Comparison of ENCODE assay signal across 25 cellular contexts in the genomic region with DNA sequence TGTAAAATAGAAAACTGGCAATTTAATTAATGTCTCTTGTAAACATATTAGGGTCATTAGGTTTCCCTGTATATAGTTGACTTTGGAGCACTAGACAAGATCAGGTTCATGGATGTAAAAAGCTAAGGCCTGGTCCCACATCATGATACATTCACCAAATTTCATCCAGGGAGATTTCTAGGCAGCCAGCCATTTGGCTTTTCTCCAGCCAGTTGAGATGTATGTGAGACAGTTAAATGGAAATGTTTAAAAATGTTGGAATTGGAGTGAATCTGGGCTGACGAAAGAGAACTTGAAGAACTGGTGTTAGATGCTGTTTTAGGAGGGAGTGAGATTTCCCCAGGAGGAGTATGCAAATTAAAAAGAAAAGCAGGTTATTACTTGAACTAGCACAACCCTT. TPM values are rescaled to one million over a fixed set of nuclear protein-coding genes. Genes with fewer than 3 reads are reported as not detected.
A peak's percentile ranks its signal among the peaks of the same experiment; 100 is the strongest.
DNase-seq lines count a peak whose midpoint lies in the region; ATAC-seq and TF ChIP-seq lines count a peak whose summit lies in the region.
"Had no signal": no experiment of that assay in that cellular context is flagged by ENCODE, and none has a peak within 500 bp of the region (broad histone marks: within the 10 kb centered on the region; RNA-seq: fewer than 3 reads in every experiment).

No MANE protein-coding gene starts in this region.

- H3K4me3 ChIP-seq in GM23248 (no peak overlapping the region), brain microvascular endothelial cell (ENCODE audit: low read depth, low read length) (no peak overlapping the region), PC-9 (no peak overlapping the region)
- H3K4me3 ChIP-seq: HAP-1, prostate gland, thyroid gland had no signal

- H2AFZ ChIP-seq in GM23248 (peak overlapping the region; percentile 63), PC-9 (no peak overlapping the region)

- H3K9me3 ChIP-seq in GM23248 (ENCODE audit: low read depth) (no peaks in the 10 kb centered on the region), PC-9 (ENCODE audit: insufficient read depth, low read depth) (no peaks in the 10 kb centered on the region)
- H3K9me3 ChIP-seq: HAP-1, prostate gland, thyroid gland had no signal

- in situ Hi-C loops in GM23248 (cut with MboI) (no loop called here), brain microvascular endothelial cell (cut with HindIII; ENCODE audit: low pct_ligation_motif_present, low sequenced_read_pairs) (no loop called here)

- no peaks in the 10 kb centered on the region for H3K27me3 ChIP-seq in GM23248 (replicated peaks; ENCODE audit: insufficient read depth)
- no peaks in the 10 kb centered on the region for H3K27me3 ChIP-seq in brain microvascular endothelial cell (replicated peaks)
- no peaks in the 10 kb centered on the region for H3K27me3 ChIP-seq in PC-9 (ENCODE audit: insufficient read depth, low read depth)
- H3K27me3 ChIP-seq: thyroid gland had no signal

- POLR2A ChIA-PET in PC-9 (lab: Charles Lee; ENCODE audit: unreplicated experiment) = no interaction called here

- H3K79me2 ChIP-seq in GM23248 (ENCODE audit: insufficient read depth) (no peaks in the 10 kb centered on the region), PC-9 (ENCODE audit: low read depth) (no peaks in the 10 kb centered on the region)

- CTCF ChIA-PET in PC-9 (lab: Charles Lee) = no interaction called here

- no peaks in the 10 kb centered on the region; the same call in 1 of the 2 replicates for H3F3A ChIP-seq in GM23248 (ENCODE audit: insufficient read depth)
- no peaks in the 10 kb centered on the region for H3F3A ChIP-seq in PC-9 (ENCODE audit: insufficient read depth, low read depth)

- 78 to 100% methylated on average over 1 of the region's 1 CpG for WGBS in GM23248 (ENCODE audit: low coverage in 1 of 2, low lambda C conversion rate in 2 of 2, missing lambda C conversion rate in 2 of 2), 2 experiments

- H3K27ac ChIP-seq in GM23248 (no peak overlapping the region), brain microvascular endothelial cell (no peak overlapping the region), PC-9 (no peak overlapping the region)
- H3K27ac ChIP-seq: prostate gland, RWPE1, thyroid gland had no signal

- BruUV-seq in PC-9 (replicated peaks; lab: Mats Ljungman, UMichigan) = no TSS peak

- ATAC-seq in HG03520 (IDR thresholded peaks at IDR 0.05; ENCODE audit: unreplicated experiment) (no peak), GM21390 (IDR thresholded peaks at IDR 0.05; ENCODE audit: unreplicated experiment) (no peak)
- ATAC-seq: activated CD8-positive, alpha-beta T cell treated with anti-CD3 and anti-CD28 coated beads for 36 hours; activated T-cell treated with anti-CD3 and anti-CD28 coated beads, Interleukin-2, amount 50 U/mL, for 4 hours had no signal

- H3K9me2 ChIP-seq in GM23248 (ENCODE audit: insufficient read depth) (no peaks in the 10 kb centered on the region), PC-9 (ENCODE audit: insufficient read depth) (no peaks in the 10 kb centered on the region)

- intact Hi-C loops in PC-9 (cut with micrococcal nuclease; ENCODE audit: unreplicated experiment) = no loop called here

- H3K4me1 ChIP-seq in GM23248 (ENCODE audit: insufficient read depth) (peaks cover 9% of the 10 kb centered on the region), PC-9 (replicated peaks; ENCODE audit: insufficient read depth) (no peaks in the 10 kb centered on the region)
- H3K4me1 ChIP-seq: HAP-1, prostate gland, thyroid gland had no signal

- no peaks in the 10 kb centered on the region for H3K36me3 ChIP-seq in GM23248 (ENCODE audit: low read depth)
- no peaks in the 10 kb centered on the region for H3K36me3 ChIP-seq in brain microvascular endothelial cell (replicated peaks)
- H3K36me3 ChIP-seq in PC-9 (ENCODE audit: low read depth) = no peaks in the 10 kb centered on the region
- H3K36me3 ChIP-seq: HAP-1, prostate gland, thyroid gland had no signal

- DNase-seq in GM23248 (peak; percentile 7), NCI-H1694 (lab: John Stamatoyannopoulos, UW) (peak; percentile 4), brain microvascular endothelial cell (peak; percentile 18), inferior parietal cortex (ENCODE audit: extremely low spot score) (peak; percentile 17), PC-9 (no peak)
- DNase-seq: activated B cell treated with CpG ODN at 0.5 μM for 24 hours; activated CD8-positive, alpha-beta T cell treated with anti-CD3 and anti-CD28 coated beads for 36 hours; activated naive CD4-positive, alpha-beta T cell treated with Interleukin-2 at 50 U/mL for 16 hours; activated T-cell treated with anti-CD3 and anti-CD28 coated beads, Interleukin-2, amount 50 U/mL, for 4 hours; DND-41; immature natural killer cell; Kasumi-1; NCI-H1417 treated with DMSO at 0.1 percent for 48 hours; NCI-H82; stimulated activated CD4-positive, alpha-beta T cell treated with anti-CD3 and anti-CD28 coated beads, Interleukin-2, amount 100 ng/mL, for 24 hours; stimulated activated naive CD4-positive, alpha-beta T cell; T-helper 9 cell; thyroid gland had no signal

- TF ChIP-seq CTCF in brain microvascular endothelial cell (IDR thresholded peaks at IDR 0.05; ENCODE audit: low read depth, low read length, missing control alignments) = no peak
- TF ChIP-seq CTCF in PC-9 (conservative IDR thresholded peaks at IDR 0.05) = no peak

- H4K20me1 ChIP-seq in GM23248 (ENCODE audit: insufficient read depth) (no peaks in the 10 kb centered on the region), PC-9 (ENCODE audit: insufficient read depth) (no peaks in the 10 kb centered on the region)

- H3K9ac ChIP-seq in GM23248 = no peak overlapping the region

- H3K4me2 ChIP-seq in GM23248 (ENCODE audit: unreplicated experiment) = no peak overlapping the region
- H3K4me2 ChIP-seq in PC-9 = no peak overlapping the region

RNA-seq across cellular contexts. Expression of gene CLEC14A, which starts 41.8 kb away (rescaled TPM):
- 0.63 TPM in 1 of 2 replicates, not detected in the other for total RNA-seq in GM23248 (2014; rRNA removed; shearing (Covaris generic))
- 0.10 TPM in 1 of 2 replicates, not detected in the other for polyA plus RNA-seq in GM23248 (2016; fragmentation: Nextera tagmentation; extraction: Ambion mirVana)
- total RNA-seq in PC-9 (2021) = 0.23 and 0.31 TPM in 2 replicates
- total RNA-seq: activated B cell treated with CpG ODN at 0.5 μM for 24 hours; activated CD8-positive, alpha-beta T cell treated with anti-CD3 and anti-CD28 coated beads for 36 hours; chondrocyte; neural crest cell had no signal
- polyA plus RNA-seq: immature natural killer cell had no signal

Comparison
In these comparisons a context has a peak if more than half of its experiments do, and no peak if none do; other contexts are left out.
1. DNase-seq: peak in GM23248 (single experiment), NCI-H1694 (single experiment), brain microvascular endothelial cell (single experiment) and inferior parietal cortex (single experiment); none in PC-9 (0 of 2).